In the genomic region with DNA sequence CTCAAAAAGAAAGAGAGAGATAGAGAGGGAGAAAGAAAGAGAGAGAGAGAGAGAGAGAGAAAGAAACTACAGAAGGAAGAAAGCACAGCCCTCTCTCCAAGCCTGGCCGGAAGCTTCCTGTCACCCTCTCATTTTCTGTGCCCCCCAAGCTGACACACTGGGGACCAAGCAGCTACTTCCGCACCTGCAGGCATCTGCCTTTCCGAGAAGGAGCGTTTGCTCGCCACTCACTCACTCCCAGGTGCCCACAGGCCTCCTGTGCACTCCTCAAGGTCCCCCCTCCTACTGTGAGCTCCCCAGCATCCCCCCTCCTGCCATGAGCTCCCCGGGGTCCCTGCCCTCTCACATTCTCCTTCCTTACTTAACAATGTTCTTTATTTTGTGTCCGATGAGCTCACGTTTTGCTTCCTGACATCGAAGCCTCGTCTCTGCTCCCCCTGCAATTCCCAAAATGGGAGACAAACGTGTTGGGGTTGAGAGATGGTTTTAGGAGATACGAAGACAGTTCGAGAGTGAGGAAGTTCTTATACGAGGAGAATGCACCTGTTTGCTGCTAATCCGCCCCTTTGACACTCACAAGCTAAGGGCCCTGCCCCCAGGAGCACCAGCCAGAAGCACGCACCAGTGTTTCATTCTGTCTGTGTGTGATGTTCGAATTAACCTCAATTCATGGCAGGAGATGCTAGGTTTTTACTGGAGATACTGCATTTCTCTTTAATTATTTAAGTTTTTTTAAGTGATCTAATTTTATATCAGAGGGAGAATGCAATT, we compare ENCODE assay signal across 17 cellular contexts.
"Had no signal": no experiment of that assay in that cellular context is flagged by ENCODE, and none has a peak within 500 bp of the region (broad histone marks: within the 10 kb centered on the region; RNA-seq: fewer than 3 reads in every experiment).

No MANE protein-coding gene starts in this region.

- H3K4me1 ChIP-seq: parathyroid adenoma had no signal

- H3K79me2 ChIP-seq: parathyroid adenoma had no signal

- DNase-seq: activated CD4-positive, alpha-beta memory T cell treated with anti-CD3 and anti-CD28 coated beads, Interleukin-2, amount 10 ng/mL, durations not matched to agents 7 days and 5 days; activated CD4-positive, alpha-beta T cell treated with anti-CD3 and anti-CD28 coated beads for 4 hours; activated CD8-positive, alpha-beta memory T cell treated with anti-CD3 and anti-CD28 coated beads, Interleukin-2, amount 50 U/mL, for 4 hours; activated naive CD4-positive, alpha-beta T cell; islet precursor cell; mammary epithelial cell; stimulated activated CD4-positive, alpha-beta T cell treated with anti-CD3 and anti-CD28 coated beads, Interleukin-4, amount 100 ng/mL, for 1 hour; stimulated activated naive CD4-positive, alpha-beta T cell treated with Interleukin-2 at 50 U/mL for 16 hours; T-helper 2 cell; upper lobe of left lung had no signal

- H3K4me3 ChIP-seq: cardiac muscle cell, suprapubic skin, upper lobe of left lung had no signal

- FAIRE-seq: colon, endometrium had no signal

- H2AFZ ChIP-seq: parathyroid adenoma had no signal

- H3K4me3 Mint-ChIP-seq: activated CD4-positive, alpha-beta memory T cell treated with anti-CD3 and anti-CD28 coated beads, Interleukin-2, amount 10 ng/mL, durations not matched to agents 7 days and 5 days had no signal

- H3K27ac Mint-ChIP-seq: activated CD4-positive, alpha-beta memory T cell treated with anti-CD3 and anti-CD28 coated beads, Interleukin-2, amount 10 ng/mL, durations not matched to agents 7 days and 5 days had no signal

- H3K9ac ChIP-seq: parathyroid adenoma had no signal

- H3K36me3 ChIP-seq: cardiac muscle cell, neutrophil, suprapubic skin, upper lobe of left lung had no signal

- H3K27ac ChIP-seq: cardiac muscle cell, neutrophil, parathyroid adenoma, suprapubic skin, upper lobe of left lung had no signal

- ATAC-seq: left lobe of liver had no signal

- H3K9me3 Mint-ChIP-seq: activated CD4-positive, alpha-beta memory T cell treated with anti-CD3 and anti-CD28 coated beads, Interleukin-2, amount 10 ng/mL, durations not matched to agents 7 days and 5 days had no signal

- H3K9me3 ChIP-seq: neutrophil, suprapubic skin, upper lobe of left lung had no signal
